24 cellular contexts compared by ENCODE assay signal in the genomic region with DNA sequence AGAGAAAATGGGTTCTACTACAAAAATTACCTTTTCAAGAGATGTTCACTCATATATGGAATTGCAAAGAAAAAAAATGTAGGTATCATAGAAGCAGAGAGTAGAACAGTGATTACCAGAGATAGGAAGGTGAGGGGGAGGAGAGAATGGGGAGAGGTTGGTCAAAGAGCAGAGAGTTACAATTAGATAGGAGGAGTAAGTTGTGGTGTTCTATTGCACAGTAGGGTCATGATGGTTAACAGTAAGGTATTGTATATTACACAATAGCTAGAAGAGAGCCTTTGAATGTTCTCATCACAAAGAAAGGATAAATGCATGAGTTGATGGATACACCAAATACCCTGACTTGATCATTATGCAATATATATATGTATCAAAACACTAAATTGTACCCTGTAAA.
"Had no signal": no experiment of that assay in that cellular context is flagged by ENCODE, and none has a peak within 500 bp of the region (broad histone marks: within the 10 kb centered on the region; RNA-seq: fewer than 3 reads in every experiment).

No MANE protein-coding gene starts in this region.

- H3K27ac ChIP-seq: left ventricle myocardium inferior, ovary, right atrium auricular region, skin epidermis, spleen, stomach, testis, thyroid gland, transverse colon, upper lobe of left lung, vagina had no signal

- FAIRE-seq: islet of Langerhans, kidney had no signal

- ATAC-seq: naive thymus-derived CD4-positive, alpha-beta T cell; natural killer cell treated with Interleukin-12 subunit alpha and Interleukin-12 subunit beta and Interleukin-15 and Interleukin-18, amount 100 ng/mL, for 72 hours; stimulated activated effector memory CD8-positive, alpha-beta T cell treated with anti-CD3 and anti-CD28 coated beads, Interleukin-12 subunit alpha, Interleukin-12 subunit beta, amount 100 ng/mL, for 72 hours had no signal

- H3K36me3 ChIP-seq: left ventricle myocardium inferior, ovary, right atrium auricular region, spleen, stomach, thyroid gland, transverse colon, upper lobe of left lung, vagina had no signal

- H3K36me3 Mint-ChIP-seq: stimulated activated effector memory CD8-positive, alpha-beta T cell treated with anti-CD3 and anti-CD28 coated beads, Interleukin-12 subunit alpha, Interleukin-12 subunit beta, amount 100 ng/mL, for 72 hours had no signal

- H3K9me3 ChIP-seq: ovary, right atrium auricular region, testis, thyroid gland, transverse colon, vagina had no signal

- H3K4me3 ChIP-seq: left ventricle myocardium inferior, lung, ovary, right atrium auricular region, skin epidermis, spleen, stomach, testis, thyroid gland, transverse colon, upper lobe of left lung, vagina had no signal

- H3K4me1 Mint-ChIP-seq: immature natural killer cell; mesothelial cell of epicardium; stimulated activated effector memory CD8-positive, alpha-beta T cell treated with anti-CD3 and anti-CD28 coated beads, Interleukin-12 subunit alpha, Interleukin-12 subunit beta, amount 100 ng/mL, for 72 hours had no signal

- H3K4me3 Mint-ChIP-seq: immature natural killer cell; mesothelial cell of epicardium; naive thymus-derived CD4-positive, alpha-beta T cell; natural killer cell treated with Interleukin-12 subunit alpha and Interleukin-12 subunit beta and Interleukin-15 and Interleukin-18, amount 100 ng/mL, for 72 hours; stimulated activated effector memory CD8-positive, alpha-beta T cell treated with anti-CD3 and anti-CD28 coated beads, Interleukin-12 subunit alpha, Interleukin-12 subunit beta, amount 100 ng/mL, for 72 hours had no signal

- H3K9me3 Mint-ChIP-seq: stimulated activated effector memory CD8-positive, alpha-beta T cell treated with anti-CD3 and anti-CD28 coated beads, Interleukin-12 subunit alpha, Interleukin-12 subunit beta, amount 100 ng/mL, for 72 hours had no signal

- H3K4me1 ChIP-seq: left ventricle myocardium inferior, spleen, testis, transverse colon, upper lobe of left lung, vagina had no signal

- H3K27me3 ChIP-seq: ovary, right atrium auricular region, spleen, stomach, testis, thyroid gland, transverse colon, upper lobe of left lung, vagina had no signal

- H3K27ac Mint-ChIP-seq: immature natural killer cell; mesothelial cell of epicardium; natural killer cell treated with Interleukin-12 subunit alpha and Interleukin-12 subunit beta and Interleukin-15 and Interleukin-18, amount 100 ng/mL, for 72 hours; progenitor cell of endocrine pancreas; stimulated activated effector memory CD8-positive, alpha-beta T cell treated with anti-CD3 and anti-CD28 coated beads, Interleukin-12 subunit alpha, Interleukin-12 subunit beta, amount 100 ng/mL, for 72 hours had no signal

- H3K27me3 Mint-ChIP-seq: naive thymus-derived CD4-positive, alpha-beta T cell; natural killer cell treated with Interleukin-12 subunit alpha and Interleukin-12 subunit beta and Interleukin-15 and Interleukin-18, amount 100 ng/mL, for 72 hours; progenitor cell of endocrine pancreas had no signal

- DNase-seq: hypothalamus; immature natural killer cell; kidney; left ventricle myocardium inferior; mesendoderm; naive thymus-derived CD4-positive, alpha-beta T cell; ovary; spleen; stimulated activated CD4-positive, alpha-beta T cell treated with anti-CD3 and anti-CD28 coated beads, Interleukin-4, amount 100 ng/mL, for 24 hours; stimulated activated naive CD4-positive, alpha-beta T cell; stomach; testis; thyroid gland; transverse colon; upper lobe of left lung had no signal
